In the genomic region with DNA sequence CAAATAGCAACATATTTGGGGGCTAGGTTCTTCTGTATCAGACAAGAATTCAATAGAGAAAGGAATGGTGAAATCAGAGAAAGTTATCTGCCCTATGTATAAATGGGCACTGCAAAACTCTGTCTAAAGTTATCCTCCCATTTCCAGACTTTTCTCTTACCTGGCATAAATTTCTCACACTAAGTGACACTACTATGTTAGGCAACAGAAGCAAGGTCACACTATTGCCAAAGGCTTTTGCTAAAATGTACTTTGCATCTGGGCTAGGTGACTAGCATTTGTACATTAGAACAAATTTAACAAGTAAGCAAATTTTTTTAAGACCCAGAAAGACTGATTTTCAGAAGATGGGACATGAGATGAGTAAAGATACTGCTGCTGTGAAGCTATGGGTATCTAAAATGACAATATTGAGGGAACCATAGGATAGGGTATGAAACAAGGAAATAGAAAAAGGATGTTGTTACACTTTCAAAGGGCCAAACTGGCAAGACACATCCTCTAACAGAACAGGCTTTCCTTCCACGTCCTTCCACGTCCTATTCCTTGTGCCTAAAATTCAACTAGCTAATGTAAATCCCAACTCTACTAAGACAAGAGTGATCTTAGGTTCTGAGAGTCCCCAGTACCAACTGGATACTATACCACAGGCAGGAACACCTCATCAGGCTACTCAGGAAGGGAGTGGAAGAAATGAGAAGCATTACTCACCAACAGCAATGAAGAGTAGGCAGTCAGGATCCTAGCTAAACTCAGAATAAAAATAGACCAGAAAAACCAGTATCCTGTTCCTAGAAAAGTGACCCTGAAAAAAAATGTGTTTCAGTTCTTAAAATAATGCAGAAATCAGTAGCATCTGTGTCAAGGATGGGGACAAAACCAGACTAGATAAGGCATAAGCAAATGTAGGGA, we compare ENCODE assay signal across 1 cellular context.
TF ChIP-seq lines count a peak whose summit lies in the region.

No MANE protein-coding gene starts in this region.

TF ChIP-seq in IMR-90, 13 proteins besides CTCF, POLR2A, EP300 and RAD21 (continued from another document):
- TF ChIP-seq, protein P1, sequence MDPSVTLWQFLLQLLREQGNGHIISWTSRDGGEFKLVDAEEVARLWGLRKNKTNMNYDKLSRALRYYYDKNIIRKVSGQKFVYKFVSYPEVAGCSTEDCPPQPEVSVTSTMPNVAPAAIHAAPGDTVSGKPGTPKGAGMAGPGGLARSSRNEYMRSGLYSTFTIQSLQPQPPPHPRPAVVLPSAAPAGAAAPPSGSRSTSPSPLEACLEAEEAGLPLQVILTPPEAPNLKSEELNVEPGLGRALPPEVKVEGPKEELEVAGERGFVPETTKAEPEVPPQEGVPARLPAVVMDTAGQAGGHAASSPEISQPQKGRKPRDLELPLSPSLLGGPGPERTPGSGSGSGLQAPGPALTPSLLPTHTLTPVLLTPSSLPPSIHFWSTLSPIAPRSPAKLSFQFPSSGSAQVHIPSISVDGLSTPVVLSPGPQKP (IDR thresholded peaks at IDR 0.05; ENCODE audit: borderline replicate concordance, low read depth, low read length), result no peak
- TF ChIP-seq NFE2L2 (IDR thresholded peaks at IDR 0.05; ENCODE audit: low read depth, low read length) (no peak), CEBPB (IDR thresholded peaks at IDR 0.05; ENCODE audit: low read depth, low read length) (no peak), MAFK (IDR thresholded peaks at IDR 0.05; ENCODE audit: low read depth, low read length) (no peak), FOS (IDR thresholded peaks at IDR 0.05; ENCODE audit: low read depth, low read length) (no peak)
